In the genomic region with DNA sequence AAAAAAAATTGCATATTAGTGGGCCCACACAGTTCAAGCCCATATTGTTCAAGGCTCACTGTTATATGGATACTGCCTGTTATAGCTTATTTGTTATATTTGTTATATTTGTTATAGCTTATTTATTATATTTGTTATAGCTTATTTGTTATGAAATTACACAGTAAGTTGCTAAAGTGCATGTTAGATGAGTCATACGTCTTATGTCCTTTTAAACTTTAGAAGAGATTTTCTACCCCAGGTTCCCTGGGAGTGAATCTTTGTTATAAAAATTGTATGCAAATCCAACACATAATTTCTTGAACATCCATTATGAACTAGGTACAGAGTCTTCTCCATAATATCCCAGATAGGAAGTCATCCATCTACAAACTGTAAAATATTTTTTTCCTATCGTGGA, we compare ENCODE assay signal across 13 cellular contexts. TPM values are rescaled to one million over a fixed set of nuclear protein-coding genes. Genes with fewer than 3 reads are reported as not detected.
A peak's percentile ranks its signal among the peaks of the same experiment; 100 is the strongest.
DNase-seq lines count a peak whose midpoint lies in the region; ATAC-seq, FAIRE-seq and TF ChIP-seq lines count a peak whose summit lies in the region.
"Had no signal": no experiment of that assay in that cellular context is flagged by ENCODE, and none has a peak within 500 bp of the region (broad histone marks: within the 10 kb centered on the region; RNA-seq: fewer than 3 reads in every experiment).

No MANE protein-coding gene starts in this region.

- peak overlapping the region; percentile 80; the same call in 1 of the 2 replicates for H2BK120ac ChIP-seq in IMR-90 (ENCODE audit: low read depth, low read length)

- no peak overlapping the region for H4K5ac ChIP-seq in IMR-90 (ENCODE audit: low read depth, low read length)

- H2AK5ac ChIP-seq in IMR-90 (ENCODE audit: low read depth, low read length) = peak overlapping the region; percentile 75; the same call in 1 of the 2 replicates

- no peak overlapping the region for H3K14ac ChIP-seq in IMR-90 (replicated peaks; ENCODE audit: low read depth, low read length)

- POLR2A ChIA-PET in IMR-90 (lab: Charles Lee; ENCODE audit: unreplicated experiment) = interaction anchor here (0.7 kb wide), 1 partner anchor 59 kb away, joined by 3 read pairs; no protein-coding TSS in a partner anchor

- BruUV-seq in IMR-90 (replicated peaks; lab: Mats Ljungman, UMichigan) = no TSS peak

- H3K9me3 Mint-ChIP-seq in memory B cell = peaks cover 10% of the 10 kb centered on the region

- no peak overlapping the region for H2AK9ac ChIP-seq in IMR-90 (replicated peaks; ENCODE audit: low read depth, low read length, poor library complexity)

- H3K79me1 ChIP-seq in IMR-90 (ENCODE audit: low read depth in 1 of 2, low read length in 2 of 2) = peaks cover 9 to 33% of the 10 kb centered on the region in 2 experiments

- H3K27me3 ChIP-seq in IMR-90 (ENCODE audit: control insufficient read depth, insufficient read depth, low read length) (no peaks in the 10 kb centered on the region), bronchial epithelial cell (ENCODE audit: control insufficient read depth, insufficient read depth, low read length) (no peaks in the 10 kb centered on the region), uterus (no peaks in the 10 kb centered on the region)
- H3K27me3 ChIP-seq: BE2C, MG63 had no signal

- no peak overlapping the region; the same call in 2 of the 3 replicates for H2BK15ac ChIP-seq in IMR-90 (ENCODE audit: low read depth, low read length)

- no peak for TF ChIP-seq RAD21 in IMR-90 (IDR thresholded peaks at IDR 0.05; ENCODE audit: low read length)

- ATAC-seq in IMR-90 (ENCODE audit: low read depth) = no peak
- no peak for ATAC-seq in memory B cell (ENCODE audit: low read depth)
- no peak for ATAC-seq in T-helper 17 cell
- ATAC-seq: activated CD8-positive, alpha-beta memory T cell treated with anti-CD3 and anti-CD28 coated beads, Interleukin-2, amount 10 ng/mL, durations not matched to agents 7 days and 5 days; left lobe of liver; sciatic nerve had no signal

- no peaks in the 10 kb centered on the region for H3K27me3 Mint-ChIP-seq in memory B cell
- H3K27me3 Mint-ChIP-seq in T-helper 17 cell = no peaks in the 10 kb centered on the region
- H3K27me3 Mint-ChIP-seq: activated CD8-positive, alpha-beta memory T cell treated with anti-CD3 and anti-CD28 coated beads, Interleukin-2, amount 10 ng/mL, durations not matched to agents 7 days and 5 days had no signal

- no peaks in the 10 kb centered on the region for H3K4me1 Mint-ChIP-seq in memory B cell
- no peaks in the 10 kb centered on the region for H3K4me1 Mint-ChIP-seq in T-helper 17 cell

- H2BK20ac ChIP-seq in IMR-90 (ENCODE audit: low read depth, low read length) = 0 out of 2 replicates have a peak overlapping the region, but pooled peaks have one; percentile 75

- no peak for TF ChIP-seq CTCF in IMR-90 (conservative IDR thresholded peaks at IDR 0.05; ENCODE audit: low read depth, low read length)
- TF ChIP-seq CTCF in bronchial epithelial cell (IDR thresholded peaks at IDR 0.05; ENCODE audit: insufficient read depth, low read length, severe bottlenecking) = no peak
- no peak for TF ChIP-seq CTCF in uterus (IDR thresholded peaks at IDR 0.05)

- H3K56ac ChIP-seq in IMR-90 (ENCODE audit: extremely low read depth, insufficient read depth, low read length) = no peak overlapping the region

- H3K4ac ChIP-seq in IMR-90 (ENCODE audit: low read depth, low read length) = no peak overlapping the region

- no CpG with 5 or more reads among the region's 2 CpGs for WGBS in IMR-90 (ENCODE audit: extremely low coverage in 2 of 2, insufficient read length in 1 of 2), 2 experiments

- H3K36me3 Mint-ChIP-seq in memory B cell = peaks cover 24% of the 10 kb centered on the region
- H3K36me3 Mint-ChIP-seq in T-helper 17 cell (ENCODE audit: low read depth) = peaks cover 2% of the 10 kb centered on the region

- dilution Hi-C loops in IMR-90 (cut with HindIII; ENCODE audit: low sequenced_read_pairs, unreplicated experiment) = no loop called here

- intact Hi-C loops in IMR-90 (cut with micrococcal nuclease) (no loop called here), uterus (cut with DNase I; ENCODE audit: low total_unique reads) (no loop called here)

- H4K91ac ChIP-seq in IMR-90 (ENCODE audit: insufficient read depth, low read depth, low read length) = no peak overlapping the region

- CTCF ChIA-PET in IMR-90 (lab: Yijun Ruan, JAX) = interaction anchor here (0.6 to 1.5 kb wide), 3 partner anchors 8 to 84 kb away, joined by 3 to 6 read pairs (median 3); no protein-coding TSS in a partner anchor

- no peak overlapping the region for H3K4me2 ChIP-seq in IMR-90 (ENCODE audit: low read depth, low read length)

- peak overlapping the region; percentile 75 for H2BK5ac ChIP-seq in IMR-90 (ENCODE audit: low read depth, low read length, poor library complexity, severe bottlenecking)

- H3K18ac ChIP-seq in IMR-90 (ENCODE audit: low read depth, low read length) = no peak overlapping the region; the same call in 1 of the 2 replicates

- in situ Hi-C loops in IMR-90 (cut with MboI; ENCODE audit: low sequenced_read_pairs) = loop anchor here (10.0 kb wide), 2 partner anchors 312 to 352 kb away; no protein-coding TSS in a partner anchor

- H4K20me1 ChIP-seq in IMR-90 (ENCODE audit: insufficient read depth, low read length) = no peaks in the 10 kb centered on the region; the same call in 1 of the 2 replicates

- H3K4me3 ChIP-seq in IMR-90 (ENCODE audit: insufficient read depth, low read depth, low read length) = no peak overlapping the region
- H3K4me3 ChIP-seq in bronchial epithelial cell (ENCODE audit: low read depth, low read length) = no peak overlapping the region
- H3K4me3 ChIP-seq in uterus = no peak overlapping the region
- H3K4me3 ChIP-seq: MG63 had no signal

- H4K8ac ChIP-seq in IMR-90 (ENCODE audit: low read depth in 2 of 2, low read length in 2 of 2) = no peak overlapping the region

- H3K9me3 ChIP-seq in IMR-90 (ENCODE audit: control insufficient read depth, insufficient read depth, low read length) (peaks cover 19% of the 10 kb centered on the region), uterus (peaks cover 0 to 12% of the 10 kb centered on the region in 2 donors), T-helper 17 cell (ENCODE audit: control insufficient read depth, low read length, poor library complexity, severe bottlenecking) (no peaks in the 10 kb centered on the region)
- H3K9me3 ChIP-seq: BE2C, MG63 had no signal

- H2AFZ ChIP-seq in IMR-90 (replicated peaks; ENCODE audit: low read length, poor library complexity) = no peak overlapping the region

- DNase-seq in IMR-90 (peak; percentile 45), bronchial epithelial cell (ENCODE audit: low read depth) (peak; percentile 19), memory B cell (ENCODE audit: low spot score in 2 of 2) (no peak), uterus (no peak), T-helper 2 cell (no peak), T-helper 17 cell (no peak), COLO829 (ENCODE audit: low spot score) (no peak)
- DNase-seq: activated CD8-positive, alpha-beta memory T cell treated with anti-CD3 and anti-CD28 coated beads, Interleukin-2, amount 10 ng/mL, durations not matched to agents 7 days and 5 days; amniotic stem cell; BE2C; MG63 had no signal

- peaks cover 7% of the 10 kb centered on the region for H3K9me1 ChIP-seq in IMR-90 (ENCODE audit: insufficient read depth, low read length)

- H3K36me3 ChIP-seq in IMR-90 (ENCODE audit: control insufficient read depth, insufficient read depth, low read length) (peaks cover 26% of the 10 kb centered on the region), bronchial epithelial cell (ENCODE audit: control insufficient read depth, insufficient read depth, low read length) (no peaks in the 10 kb centered on the region), uterus (no peaks in the 10 kb centered on the region)

- H3K23ac ChIP-seq in IMR-90 (ENCODE audit: low read depth, low read length) = no peak overlapping the region

- TF ChIP-seq POLR2A in IMR-90 (IDR thresholded peaks at IDR 0.05; ENCODE audit: low read depth, low read length) (no peak), uterus (IDR thresholded peaks at IDR 0.05) (no peak)

- peak overlapping the region; percentile 86; the same call in 1 of the 2 replicates for H3K27ac ChIP-seq in IMR-90 (ENCODE audit: insufficient read depth, low read length)
- H3K27ac ChIP-seq in uterus = peak overlapping the region; percentile 75 to 89

- H3K4me1 ChIP-seq in IMR-90 (ENCODE audit: control insufficient read depth, insufficient read depth, low read length) (peaks cover 7% of the 10 kb centered on the region), uterus (peaks cover 0 to 6% of the 10 kb centered on the region in 2 donors)
- H3K4me1 ChIP-seq: BE2C had no signal

- H3K4me3 Mint-ChIP-seq in memory B cell (no peak overlapping the region), T-helper 17 cell (no peak overlapping the region)
- H3K4me3 Mint-ChIP-seq: activated CD8-positive, alpha-beta memory T cell treated with anti-CD3 and anti-CD28 coated beads, Interleukin-2, amount 10 ng/mL, durations not matched to agents 7 days and 5 days had no signal

- no peak overlapping the region for H3K9ac ChIP-seq in IMR-90 (ENCODE audit: low read depth, low read length)

- no peak for FAIRE-seq in bronchial epithelial cell (lab: Jason Lieb, UNC)

- H3K27ac Mint-ChIP-seq in memory B cell (peak overlapping the region; percentile 17), T-helper 17 cell (no peak overlapping the region)

TF ChIP-seq in IMR-90, 13 proteins besides CTCF, POLR2A, EP300 and RAD21 (continues in another document):
- peak; percentile 43; the same call in 1 of the 2 replicates for TF ChIP-seq FOS (IDR thresholded peaks at IDR 0.05; ENCODE audit: low read depth, low read length)
- no peak for TF ChIP-seq SMC3 (IDR thresholded peaks at IDR 0.05; ENCODE audit: low read depth, low read length)
- TF ChIP-seq, protein P1, sequence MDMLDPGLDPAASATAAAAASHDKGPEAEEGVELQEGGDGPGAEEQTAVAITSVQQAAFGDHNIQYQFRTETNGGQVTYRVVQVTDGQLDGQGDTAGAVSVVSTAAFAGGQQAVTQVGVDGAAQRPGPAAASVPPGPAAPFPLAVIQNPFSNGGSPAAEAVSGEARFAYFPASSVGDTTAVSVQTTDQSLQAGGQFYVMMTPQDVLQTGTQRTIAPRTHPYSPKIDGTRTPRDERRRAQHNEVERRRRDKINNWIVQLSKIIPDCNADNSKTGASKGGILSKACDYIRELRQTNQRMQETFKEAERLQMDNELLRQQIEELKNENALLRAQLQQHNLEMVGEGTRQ (IDR thresholded peaks at IDR 0.05; ENCODE audit: low read depth, low read length) = no peak

RNA-seq across cellular contexts. Expression of a gene that starts 22.1 kb away (rescaled TPM):
- total RNA-seq in IMR-90 (2012; rRNA removed) = 0.56 and 0.72 TPM in 2 replicates
- polyA plus RNA-seq in IMR-90 (2012; rRNA removed) = 0.23 and 0.26 TPM in 2 replicates
- polyA plus RNA-seq in IMR-90 (2012; cell fraction: cytosol; rRNA removed) = 0.02 and 0.11 TPM in 2 replicates
- 0.16 TPM in 1 of 2 replicates, not detected in the other for polyA plus RNA-seq in IMR-90 (2012; cell fraction: nucleus; rRNA removed; ENCODE audit: low replicate concordance)
- total RNA-seq in bronchial epithelial cell = 0.13 and 0.53 TPM in 2 replicates
- 1 to 10 TPM; 2.9 to 8.6 (median 4.0) TPM for total RNA-seq in uterus
- not detected for total RNA-seq in T-helper 17 cell
- total RNA-seq: activated CD8-positive, alpha-beta memory T cell treated with anti-CD3 and anti-CD28 coated beads, Interleukin-2, amount 10 ng/mL, durations not matched to agents 7 days and 5 days had no signal

RNA-seq across cellular contexts. Expression of a gene that starts 46.1 kb away (rescaled TPM):
- 181 and 214 TPM in 2 replicates for total RNA-seq in IMR-90 (2012; rRNA removed)
- 89.8 and 111 TPM in 2 replicates for polyA plus RNA-seq in IMR-90 (2012; rRNA removed)
- polyA plus RNA-seq in IMR-90 (2012; cell fraction: cytosol; rRNA removed) = 38.7 and 49.5 TPM in 2 replicates
- 18.7 and 68.8 TPM in 2 replicates for polyA plus RNA-seq in IMR-90 (2012; cell fraction: nucleus; rRNA removed; ENCODE audit: low replicate concordance)
- total RNA-seq in bronchial epithelial cell = 69.5 and 111 TPM in 2 replicates
- total RNA-seq in uterus = 10 to 100 TPM; 54.4 to 96.6 (median 68.6) TPM
- total RNA-seq in T-helper 17 cell = 10 to 100 TPM; 42.8 to 43.5 TPM

Comparison
In these comparisons a context has a peak if more than half of its experiments do, and no peak if none do; other contexts are left out.
1. DNase-seq: peak in IMR-90 (single experiment) and bronchial epithelial cell (single experiment); none in memory B cell (0 of 2), uterus (0 of 2), T-helper 2 cell (0 of 5), T-helper 17 cell (0 of 3) and COLO829 (single experiment).